Comparison of ENCODE assay signal across 2 cellular contexts in the genomic region with DNA sequence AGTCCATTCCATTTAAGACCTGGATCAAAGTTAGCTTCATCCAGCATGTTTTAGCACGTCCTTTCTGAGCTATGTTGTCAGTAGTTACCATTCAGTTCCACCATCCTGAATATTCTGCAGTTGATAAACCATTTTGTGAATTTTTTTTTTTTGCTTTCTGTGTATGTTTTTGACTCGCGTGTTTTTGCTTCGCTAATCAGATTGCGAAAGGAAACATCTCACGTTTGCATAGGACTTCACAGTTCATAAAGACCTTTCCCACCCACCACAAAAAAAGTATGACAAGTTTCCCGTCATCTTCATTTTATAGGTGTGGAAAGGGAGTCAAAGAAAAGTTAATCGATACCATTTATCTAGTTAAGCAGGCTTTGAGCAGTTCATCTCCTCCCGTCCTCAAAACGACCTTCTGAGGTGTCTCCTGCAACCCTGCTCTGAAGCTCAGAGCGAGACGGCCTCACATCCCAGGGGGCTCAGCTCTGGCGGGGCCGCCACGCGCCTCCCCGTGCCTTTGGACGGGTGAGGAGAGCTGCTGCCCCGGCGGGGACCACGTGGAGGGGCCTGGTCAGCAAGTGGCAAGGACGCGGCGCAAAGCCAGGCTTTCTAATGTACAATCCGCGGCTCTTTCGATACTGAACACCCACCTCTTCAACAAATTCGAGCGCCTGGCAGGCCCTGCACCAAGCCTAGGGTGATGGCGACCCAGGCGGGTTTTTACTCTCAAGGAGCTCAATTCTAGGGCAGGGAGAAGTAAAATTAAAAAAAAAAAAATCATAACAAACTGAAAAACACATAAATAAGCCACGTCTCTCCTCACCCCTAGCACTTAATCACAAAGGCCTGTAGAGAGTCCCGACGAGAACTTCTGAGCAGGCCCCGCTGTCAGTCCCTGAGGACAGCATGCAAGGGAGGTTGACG.
TF ChIP-seq lines count a peak whose summit lies in the region.

No MANE protein-coding gene starts in this region.

TF ChIP-seq in HCT116, 20 proteins besides CTCF, POLR2A, EP300 and RAD21:
- TF ChIP-seq, protein P1, sequence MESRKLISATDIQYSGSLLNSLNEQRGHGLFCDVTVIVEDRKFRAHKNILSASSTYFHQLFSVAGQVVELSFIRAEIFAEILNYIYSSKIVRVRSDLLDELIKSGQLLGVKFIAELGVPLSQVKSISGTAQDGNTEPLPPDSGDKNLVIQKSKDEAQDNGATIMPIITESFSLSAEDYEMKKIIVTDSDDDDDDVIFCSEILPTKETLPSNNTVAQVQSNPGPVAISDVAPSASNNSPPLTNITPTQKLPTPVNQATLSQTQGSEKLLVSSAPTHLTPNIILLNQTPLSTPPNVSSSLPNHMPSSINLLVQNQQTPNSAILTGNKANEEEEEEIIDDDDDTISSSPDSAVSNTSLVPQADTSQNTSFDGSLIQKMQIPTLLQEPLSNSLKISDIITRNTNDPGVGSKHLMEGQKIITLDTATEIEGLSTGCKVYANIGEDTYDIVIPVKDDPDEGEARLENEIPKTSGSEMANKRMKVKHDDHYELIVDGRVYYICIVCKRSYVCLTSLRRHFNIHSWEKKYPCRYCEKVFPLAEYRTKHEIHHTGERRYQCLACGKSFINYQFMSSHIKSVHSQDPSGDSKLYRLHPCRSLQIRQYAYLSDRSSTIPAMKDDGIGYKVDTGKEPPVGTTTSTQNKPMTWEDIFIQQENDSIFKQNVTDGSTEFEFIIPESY (IDR thresholded peaks at IDR 0.05; ENCODE audit: extremely low read depth, insufficient replicate concordance, low read length): no peak
- TF ChIP-seq ZFX (IDR thresholded peaks at IDR 0.05) (no peak), POLR2AphosphoS5 (IDR thresholded peaks at IDR 0.05; ENCODE audit: low read depth, low read length) (no peak), EGR1 (IDR thresholded peaks at IDR 0.05; ENCODE audit: low read depth) (no peak), YY1 (IDR thresholded peaks at IDR 0.05; ENCODE audit: extremely low read depth, insufficient replicate concordance, low read depth, low read length) (no peak), EZH2phosphoT487 (IDR thresholded peaks at IDR 0.05; ENCODE audit: borderline replicate concordance) (no peak), SRF (IDR thresholded peaks at IDR 0.05; ENCODE audit: low read depth) (no peak), EZH2 (IDR thresholded peaks at IDR 0.05) (no peak), FOSL1 (IDR thresholded peaks at IDR 0.05; ENCODE audit: low read depth) (no peak), CEBPB (IDR thresholded peaks at IDR 0.05; ENCODE audit: low read depth) (no peak)
- TF ChIP-seq, protein P2, sequence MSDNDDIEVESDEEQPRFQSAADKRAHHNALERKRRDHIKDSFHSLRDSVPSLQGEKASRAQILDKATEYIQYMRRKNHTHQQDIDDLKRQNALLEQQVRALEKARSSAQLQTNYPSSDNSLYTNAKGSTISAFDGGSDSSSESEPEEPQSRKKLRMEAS (IDR thresholded peaks at IDR 0.05): no peak
- TF ChIP-seq, protein P3, sequence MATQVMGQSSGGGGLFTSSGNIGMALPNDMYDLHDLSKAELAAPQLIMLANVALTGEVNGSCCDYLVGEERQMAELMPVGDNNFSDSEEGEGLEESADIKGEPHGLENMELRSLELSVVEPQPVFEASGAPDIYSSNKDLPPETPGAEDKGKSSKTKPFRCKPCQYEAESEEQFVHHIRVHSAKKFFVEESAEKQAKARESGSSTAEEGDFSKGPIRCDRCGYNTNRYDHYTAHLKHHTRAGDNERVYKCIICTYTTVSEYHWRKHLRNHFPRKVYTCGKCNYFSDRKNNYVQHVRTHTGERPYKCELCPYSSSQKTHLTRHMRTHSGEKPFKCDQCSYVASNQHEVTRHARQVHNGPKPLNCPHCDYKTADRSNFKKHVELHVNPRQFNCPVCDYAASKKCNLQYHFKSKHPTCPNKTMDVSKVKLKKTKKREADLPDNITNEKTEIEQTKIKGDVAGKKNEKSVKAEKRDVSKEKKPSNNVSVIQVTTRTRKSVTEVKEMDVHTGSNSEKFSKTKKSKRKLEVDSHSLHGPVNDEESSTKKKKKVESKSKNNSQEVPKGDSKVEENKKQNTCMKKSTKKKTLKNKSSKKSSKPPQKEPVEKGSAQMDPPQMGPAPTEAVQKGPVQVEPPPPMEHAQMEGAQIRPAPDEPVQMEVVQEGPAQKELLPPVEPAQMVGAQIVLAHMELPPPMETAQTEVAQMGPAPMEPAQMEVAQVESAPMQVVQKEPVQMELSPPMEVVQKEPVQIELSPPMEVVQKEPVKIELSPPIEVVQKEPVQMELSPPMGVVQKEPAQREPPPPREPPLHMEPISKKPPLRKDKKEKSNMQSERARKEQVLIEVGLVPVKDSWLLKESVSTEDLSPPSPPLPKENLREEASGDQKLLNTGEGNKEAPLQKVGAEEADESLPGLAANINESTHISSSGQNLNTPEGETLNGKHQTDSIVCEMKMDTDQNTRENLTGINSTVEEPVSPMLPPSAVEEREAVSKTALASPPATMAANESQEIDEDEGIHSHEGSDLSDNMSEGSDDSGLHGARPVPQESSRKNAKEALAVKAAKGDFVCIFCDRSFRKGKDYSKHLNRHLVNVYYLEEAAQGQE (IDR thresholded peaks at IDR 0.05; ENCODE audit: low read depth): no peak
TF ChIP-seq in HCT116: peak in this region for 0.

TF ChIP-seq in H1, 55 proteins besides CTCF, POLR2A, EP300 and RAD21:
- TF ChIP-seq PHF8 (conservative IDR thresholded peaks at IDR 0.05; ENCODE audit: low read depth, low read length) (peak; percentile 20; the same call in 1 of the 2 replicates), CREB1 (IDR thresholded peaks at IDR 0.05) (no peak), CHD2 (IDR thresholded peaks at IDR 0.05; ENCODE audit: low read length) (no peak), CHD1 (IDR thresholded peaks at IDR 0.05; ENCODE audit: low read depth, low read length) (no peak), RBBP5 (IDR thresholded peaks at IDR 0.05; ENCODE audit: borderline replicate concordance, low read depth, low read length) (no peak), TAF1 (IDR thresholded peaks at IDR 0.05; ENCODE audit: low read depth, low read length) (no peak), ASH2L (IDR thresholded peaks at IDR 0.05; ENCODE audit: low read length) (no peak), TEAD4 (IDR thresholded peaks at IDR 0.05; ENCODE audit: low read depth, low read length) (no peak), YY1 (IDR thresholded peaks at IDR 0.05; ENCODE audit: low read depth, low read length) (no peak), POU5F1 (IDR thresholded peaks at IDR 0.05; ENCODE audit: low read depth, low read length) (no peak), CBX8 (IDR thresholded peaks at IDR 0.05; ENCODE audit: borderline replicate concordance, low read depth, low read length) (no peak), BRCA1 (IDR thresholded peaks at IDR 0.05; ENCODE audit: low read depth, low read length) (no peak), NRF1 (IDR thresholded peaks at IDR 0.05; ENCODE audit: low read depth, low read length) (no peak), TBP (IDR thresholded peaks at IDR 0.05; ENCODE audit: low read depth, low read length) (no peak)
- TF ChIP-seq, protein P2 (IDR thresholded peaks at IDR 0.05): peak; percentile 43
- TF ChIP-seq, protein P4, sequence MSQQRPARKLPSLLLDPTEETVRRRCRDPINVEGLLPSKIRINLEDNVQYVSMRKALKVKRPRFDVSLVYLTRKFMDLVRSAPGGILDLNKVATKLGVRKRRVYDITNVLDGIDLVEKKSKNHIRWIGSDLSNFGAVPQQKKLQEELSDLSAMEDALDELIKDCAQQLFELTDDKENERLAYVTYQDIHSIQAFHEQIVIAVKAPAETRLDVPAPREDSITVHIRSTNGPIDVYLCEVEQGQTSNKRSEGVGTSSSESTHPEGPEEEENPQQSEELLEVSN (IDR thresholded peaks at IDR 0.05): no peak; the same call in 1 of the 2 replicates
- TF ChIP-seq, protein P5, sequence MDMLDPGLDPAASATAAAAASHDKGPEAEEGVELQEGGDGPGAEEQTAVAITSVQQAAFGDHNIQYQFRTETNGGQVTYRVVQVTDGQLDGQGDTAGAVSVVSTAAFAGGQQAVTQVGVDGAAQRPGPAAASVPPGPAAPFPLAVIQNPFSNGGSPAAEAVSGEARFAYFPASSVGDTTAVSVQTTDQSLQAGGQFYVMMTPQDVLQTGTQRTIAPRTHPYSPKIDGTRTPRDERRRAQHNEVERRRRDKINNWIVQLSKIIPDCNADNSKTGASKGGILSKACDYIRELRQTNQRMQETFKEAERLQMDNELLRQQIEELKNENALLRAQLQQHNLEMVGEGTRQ (IDR thresholded peaks at IDR 0.05; ENCODE audit: low read length): no peak
